Comparison of ENCODE assay signal across 1 cellular context in genomic region chr5:175567954-175568353, GRCh38.
TF ChIP-seq lines count a peak whose summit lies in the region.

No MANE protein-coding gene starts in this region.

TF ChIP-seq in HEK293, 187 proteins besides CTCF, POLR2A, EP300 and RAD21 (continued from another document):
- TF ChIP-seq BCL11A (tag by site-specific recombination; IDR thresholded peaks at IDR 0.05; ENCODE audit: low read depth) (no peak), ZNF169 (tag by site-specific recombination; IDR thresholded peaks at IDR 0.05) (no peak), ZNF354C (tag by site-specific recombination; IDR thresholded peaks at IDR 0.05; ENCODE audit: borderline replicate concordance, low read depth) (no peak), ZNF341 (tag by site-specific recombination; IDR thresholded peaks at IDR 0.05; ENCODE audit: low read depth) (no peak), ZNF23 (tag by site-specific recombination; IDR thresholded peaks at IDR 0.05; ENCODE audit: borderline replicate concordance) (no peak), HOXD13 (CRISPR knock-in tag; IDR thresholded peaks at IDR 0.05; ENCODE audit: borderline replicate concordance) (no peak)
- TF ChIP-seq, protein P1, sequence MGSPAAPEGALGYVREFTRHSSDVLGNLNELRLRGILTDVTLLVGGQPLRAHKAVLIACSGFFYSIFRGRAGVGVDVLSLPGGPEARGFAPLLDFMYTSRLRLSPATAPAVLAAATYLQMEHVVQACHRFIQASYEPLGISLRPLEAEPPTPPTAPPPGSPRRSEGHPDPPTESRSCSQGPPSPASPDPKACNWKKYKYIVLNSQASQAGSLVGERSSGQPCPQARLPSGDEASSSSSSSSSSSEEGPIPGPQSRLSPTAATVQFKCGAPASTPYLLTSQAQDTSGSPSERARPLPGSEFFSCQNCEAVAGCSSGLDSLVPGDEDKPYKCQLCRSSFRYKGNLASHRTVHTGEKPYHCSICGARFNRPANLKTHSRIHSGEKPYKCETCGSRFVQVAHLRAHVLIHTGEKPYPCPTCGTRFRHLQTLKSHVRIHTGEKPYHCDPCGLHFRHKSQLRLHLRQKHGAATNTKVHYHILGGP (tag by site-specific recombination; IDR thresholded peaks at IDR 0.05) = no peak
